ENCODE assay signal across 1 cellular context in genomic region chr1:184030433-184031126, GRCh38.
A peak's percentile ranks its signal among the peaks of the same experiment; 100 is the strongest.
TF ChIP-seq lines count a peak whose summit lies in the region.

No MANE protein-coding gene starts in this region.

TF ChIP-seq in K562, 482 proteins besides CTCF, POLR2A, EP300 and RAD21 (continues in another document):
- TF ChIP-seq ZNF668 (CRISPR knock-in tag; IDR thresholded peaks at IDR 0.05) (peak; percentile 82), NR2C1 (IDR thresholded peaks at IDR 0.05) (no peak), NR2C1 (tag; IDR thresholded peaks at IDR 0.05) (0 out of 2 replicates have a peak, but pooled peaks have one; percentile 6), SMAD4 (CRISPR knock-in tag; conservative IDR thresholded peaks at IDR 0.05) (peak; percentile 65; the same call in 1 of the 2 replicates), ZNF318 (IDR thresholded peaks at IDR 0.05; ENCODE audit: borderline replicate concordance in 1 of 2, low read depth in 1 of 2) (no peak), MYC (IDR thresholded peaks at IDR 0.05; ENCODE audit: low read depth, low read length) (no peak), MYC (CRISPR knock-in tag; IDR thresholded peaks at IDR 0.05; ENCODE audit: borderline replicate concordance, low read depth) (peak; percentile 49; the same call in 1 of the 2 replicates), SMARCB1 (IDR thresholded peaks at IDR 0.05; ENCODE audit: insufficient read length, low read depth) (peak; percentile 79), ZBTB17 (CRISPR knock-in tag; IDR thresholded peaks at IDR 0.05) (0 out of 2 replicates have a peak, but pooled peaks have one; percentile 50), NFRKB (IDR thresholded peaks at IDR 0.05; ENCODE audit: low read depth) (peak; percentile 60; the same call in 1 of the 2 replicates), ZNF175 (CRISPR knock-in tag; IDR thresholded peaks at IDR 0.05; ENCODE audit: low read depth) (peak; percentile 13), ZNF449 (CRISPR knock-in tag; IDR thresholded peaks at IDR 0.05) (0 out of 2 replicates have a peak, but pooled peaks have one; percentile 46), BMI1 (IDR thresholded peaks at IDR 0.05; ENCODE audit: low read length) (no peak), MEF2D (tag; conservative IDR thresholded peaks at IDR 0.05; ENCODE audit: low read depth) (no peak), KAT7 (CRISPR knock-in tag; IDR thresholded peaks at IDR 0.05; ENCODE audit: borderline replicate concordance) (no peak), RFX1 (IDR thresholded peaks at IDR 0.05) (0 out of 2 replicates have a peak, but pooled peaks have one; percentile 11), ZNF717 (CRISPR knock-in tag; IDR thresholded peaks at IDR 0.05) (0 out of 2 replicates have a peak, but pooled peaks have one; percentile 37), TEAD2 (tag; IDR thresholded peaks at IDR 0.05) (0 out of 2 replicates have a peak, but pooled peaks have one; percentile 2), ZNF785 (CRISPR knock-in tag; IDR thresholded peaks at IDR 0.05) (0 out of 2 replicates have a peak, but pooled peaks have one; percentile 28), IRF1 (CRISPR knock-in tag; IDR thresholded peaks at IDR 0.05; ENCODE audit: borderline replicate concordance) (no peak), LARP7 (IDR thresholded peaks at IDR 0.05) (no peak), L3MBTL2 (IDR thresholded peaks at IDR 0.05) (peak; percentile 8; the same call in 1 of the 2 replicates), CXXC5 (CRISPR knock-in tag; IDR thresholded peaks at IDR 0.05) (peak; percentile 66), ZNF436 (CRISPR knock-in tag; IDR thresholded peaks at IDR 0.05) (0 out of 2 replicates have a peak, but pooled peaks have one; percentile 19), GTF2B (IDR thresholded peaks at IDR 0.05; ENCODE audit: extremely low read depth, insufficient read length) (no peak), ZNF764 (CRISPR knock-in tag; IDR thresholded peaks at IDR 0.05; ENCODE audit: low read depth) (no peak), RNF219 (CRISPR knock-in tag; IDR thresholded peaks at IDR 0.05) (0 out of 2 replicates have a peak, but pooled peaks have one; percentile 48), BRD4 (IDR thresholded peaks at IDR 0.05) (peak; percentile 50; the same call in 1 of the 2 replicates), ZNF592 (IDR thresholded peaks at IDR 0.05) (peak; percentile 77), POLR2G (IDR thresholded peaks at IDR 0.05; ENCODE audit: low read depth, low read length) (peak; percentile 36; the same call in 1 of the 2 replicates)
